Comparison of ENCODE assay signal across 1 cellular context in the genomic region with DNA sequence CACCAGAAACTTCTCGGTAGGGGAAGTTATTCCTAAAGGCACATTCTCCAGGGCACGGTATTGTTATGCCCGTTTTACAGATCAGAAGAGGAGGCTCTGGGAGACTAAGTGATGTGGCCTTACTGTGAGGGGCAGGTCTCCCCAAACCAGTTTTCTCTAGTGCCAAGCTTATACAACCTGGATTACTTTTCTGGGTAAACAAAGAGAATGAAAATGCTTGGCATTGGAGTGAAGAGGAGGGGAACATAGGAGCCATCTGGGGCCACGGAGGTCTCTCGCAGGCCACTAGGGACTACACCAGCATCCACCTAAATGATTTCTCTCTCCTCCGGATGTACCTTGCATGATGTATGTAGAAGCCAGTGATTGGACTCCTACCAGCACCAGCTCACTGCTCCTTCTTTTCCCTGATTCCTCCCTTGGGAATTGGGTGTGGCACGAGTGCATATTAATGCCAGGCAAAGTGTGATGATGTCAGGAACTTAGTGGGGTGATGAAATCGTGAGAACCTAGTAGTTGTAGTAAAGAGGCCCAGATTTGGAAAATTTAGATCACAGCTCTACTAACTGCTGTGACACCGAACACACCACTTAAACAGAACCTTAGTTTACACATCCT.
TF ChIP-seq lines count a peak whose summit lies in the region.

No MANE protein-coding gene starts in this region.

TF ChIP-seq in HepG2, 621 proteins besides CTCF, POLR2A, EP300 and RAD21 (continued from another document):
- TF ChIP-seq GATA4 (IDR thresholded peaks at IDR 0.05; ENCODE audit: borderline replicate concordance, low read depth) (0 out of 2 replicates have a peak, but pooled peaks have one; percentile 22), ZBTB49 (CRISPR knock-in tag; IDR thresholded peaks at IDR 0.05; ENCODE audit: borderline replicate concordance) (no peak), ZBTB1 (CRISPR knock-in tag; IDR thresholded peaks at IDR 0.05; ENCODE audit: borderline replicate concordance) (no peak), LCORL (IDR thresholded peaks at IDR 0.05) (no peak), LCORL (CRISPR knock-in tag; IDR thresholded peaks at IDR 0.05) (0 out of 2 replicates have a peak, but pooled peaks have one; percentile 5), ZNF615 (CRISPR knock-in tag; IDR thresholded peaks at IDR 0.05; ENCODE audit: borderline replicate concordance) (0 out of 2 replicates have a peak, but pooled peaks have one; percentile 4)
- TF ChIP-seq, protein P1, sequence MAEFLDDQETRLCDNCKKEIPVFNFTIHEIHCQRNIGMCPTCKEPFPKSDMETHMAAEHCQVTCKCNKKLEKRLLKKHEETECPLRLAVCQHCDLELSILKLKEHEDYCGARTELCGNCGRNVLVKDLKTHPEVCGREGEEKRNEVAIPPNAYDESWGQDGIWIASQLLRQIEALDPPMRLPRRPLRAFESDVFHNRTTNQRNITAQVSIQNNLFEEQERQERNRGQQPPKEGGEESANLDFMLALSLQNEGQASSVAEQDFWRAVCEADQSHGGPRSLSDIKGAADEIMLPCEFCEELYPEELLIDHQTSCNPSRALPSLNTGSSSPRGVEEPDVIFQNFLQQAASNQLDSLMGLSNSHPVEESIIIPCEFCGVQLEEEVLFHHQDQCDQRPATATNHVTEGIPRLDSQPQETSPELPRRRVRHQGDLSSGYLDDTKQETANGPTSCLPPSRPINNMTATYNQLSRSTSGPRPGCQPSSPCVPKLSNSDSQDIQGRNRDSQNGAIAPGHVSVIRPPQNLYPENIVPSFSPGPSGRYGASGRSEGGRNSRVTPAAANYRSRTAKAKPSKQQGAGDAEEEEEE (CRISPR knock-in tag; IDR thresholded peaks at IDR 0.05; ENCODE audit: borderline replicate concordance) = no peak
TF ChIP-seq in HepG2: peak in this region for 5.
